36 cellular contexts compared by ENCODE assay signal in genomic region chr1:54745864-54746263, GRCh38. TPM values are rescaled to one million over a fixed set of nuclear protein-coding genes. Genes with fewer than 3 reads are reported as not detected.
"Had no signal": no experiment of that assay in that cellular context is flagged by ENCODE, and none has a peak within 500 bp of the region (broad histone marks: within the 10 kb centered on the region; RNA-seq: fewer than 3 reads in every experiment).

No MANE protein-coding gene starts in this region.

- H3K27me3 ChIP-seq: MG63 had no signal

- DNase-seq: Karpas-422, Kasumi-1, KG1, MG63, MM.1S, MV-4-11, NCI-H1048, NCI-H1092, NCI-H1092 treated with DMSO at 0.1 percent for 48 hours, NCI-H1105, NCI-H1105 treated with DMSO at 0.1 percent for 48 hours, NCI-H1417, NCI-H1417 treated with DMSO at 0.1 percent for 48 hours, NCI-H1436, NCI-H1436 treated with DMSO at 0.1 percent for 48 hours, NCI-H146, NCI-H1694, NCI-H1694 treated with DMSO at 0.1 percent for 48 hours, NCI-H187, NCI-H187 treated with DMSO at 0.1 percent for 48 hours, NCI-H1930, NCI-H2029, NCI-H2029 treated with DMSO at 0.1 percent for 48 hours, NCI-H2081, NCI-H2081 treated with DMSO at 0.1 percent for 48 hours, NCI-H2107, NCI-H2171, NCI-H2171 treated with DMSO at 0.1 percent for 48 hours, NCI-H2227 treated with DMSO at 0.1 percent for 48 hours, NCI-H345, NCI-H446, NCI-H446 treated with DMSO at 0.1 percent for 48 hours, NCI-H510A had no signal

- H3K27ac ChIP-seq: KMS-11 had no signal

- H3K9me3 ChIP-seq: MG63 had no signal

- H3K9ac ChIP-seq: KMS-11 had no signal

- H3K4me2 ChIP-seq: KMS-11 had no signal

- H3K4me3 ChIP-seq: MG63 had no signal

RNA-seq across cellular contexts. Expression of gene TTC22, which starts 55.3 kb away (rescaled TPM):
- total RNA-seq: LHCN-M2, NCI-H460 had no signal
